Comparison of ENCODE assay signal across 9 cellular contexts in genomic region chr10:79248341-79248931, GRCh38.
A peak's percentile ranks its signal among the peaks of the same experiment; 100 is the strongest.
DNase-seq lines count a peak whose midpoint lies in the region; ATAC-seq, FAIRE-seq and TF ChIP-seq lines count a peak whose summit lies in the region.
"Had no signal": no experiment of that assay in that cellular context is flagged by ENCODE, and none has a peak within 500 bp of the region (broad histone marks: within the 10 kb centered on the region; RNA-seq: fewer than 3 reads in every experiment).

No MANE protein-coding gene starts in this region.

- H2AK5ac ChIP-seq in IMR-90 (ENCODE audit: low read depth, low read length), result no peak overlapping the region; the same call in 1 of the 2 replicates

- dilution Hi-C loops in IMR-90 (cut with HindIII; ENCODE audit: low sequenced_read_pairs, unreplicated experiment), result no loop called here

- no peak overlapping the region for H3K56ac ChIP-seq in IMR-90 (ENCODE audit: extremely low read depth, insufficient read depth, low read length)

- TF ChIP-seq RAD21 in IMR-90 (IDR thresholded peaks at IDR 0.05; ENCODE audit: low read length), result no peak

- no peak overlapping the region for H2AFZ ChIP-seq in IMR-90 (replicated peaks; ENCODE audit: low read length, poor library complexity)

- H4K20me1 ChIP-seq in IMR-90 (ENCODE audit: insufficient read depth, low read length), result peaks cover 100% of the 10 kb centered on the region

- H3K4me2 ChIP-seq in IMR-90 (ENCODE audit: low read depth, low read length), result no peak overlapping the region

- CTCF ChIA-PET in IMR-90 (lab: Yijun Ruan, JAX), result interaction anchor here (0.5 kb wide), 1 partner anchor 1202 kb away, joined by 3 read pairs; no protein-coding TSS in a partner anchor

- no peak overlapping the region for H2BK15ac ChIP-seq in IMR-90 (ENCODE audit: low read depth, low read length)

- no peak overlapping the region for H2BK20ac ChIP-seq in IMR-90 (ENCODE audit: low read depth, low read length)

- no TSS peak for BruUV-seq in IMR-90 (replicated peaks; lab: Mats Ljungman, UMichigan)

- H3K4me3 Mint-ChIP-seq in activated naive CD8-positive, alpha-beta T cell, result peak overlapping the region; percentile 55

- no peak for TF ChIP-seq CTCF in IMR-90 (conservative IDR thresholded peaks at IDR 0.05; ENCODE audit: low read depth, low read length)
- no peak for TF ChIP-seq CTCF in kidney (IDR thresholded peaks at IDR 0.05; ENCODE audit: borderline replicate concordance, extremely low read depth, insufficient read depth)

- H3K79me1 ChIP-seq in IMR-90 (ENCODE audit: low read depth in 1 of 2, low read length in 2 of 2), result peaks cover 38 to 99% of the 10 kb centered on the region in 2 experiments

- H4K91ac ChIP-seq in IMR-90 (ENCODE audit: insufficient read depth, low read depth, low read length), result no peak overlapping the region

- no peaks in the 10 kb centered on the region for H3K27me3 ChIP-seq in IMR-90 (ENCODE audit: control insufficient read depth, insufficient read depth, low read length)
- no peaks in the 10 kb centered on the region for H3K27me3 ChIP-seq in stomach smooth muscle (ENCODE audit: control insufficient read depth in 1 of 2, insufficient read depth in 2 of 2, low read length in 2 of 2)

- H3K9me1 ChIP-seq in IMR-90 (ENCODE audit: insufficient read depth, low read length), result peaks cover 69% of the 10 kb centered on the region

- H3K4ac ChIP-seq in IMR-90 (ENCODE audit: low read depth, low read length), result no peak overlapping the region

- ATAC-seq in IMR-90 (ENCODE audit: low read depth), result no peak

- TF ChIP-seq POLR2A in IMR-90 (IDR thresholded peaks at IDR 0.05; ENCODE audit: low read depth, low read length), result no peak

- DNase-seq in IMR-90 (no peak), kidney (no peak), RCC 7860 (ENCODE audit: low spot score) (no peak), putamen (ENCODE audit: low spot score) (no peak), NCI-H187 treated with DMSO at 0.1 percent for 48 hours (lab: John Stamatoyannopoulos, UW) (no peak)
- no peak for DNase-seq in activated CD4-positive, CD25-positive, alpha-beta regulatory T cell (lab: John Stamatoyannopoulos, UW)

- WGBS in IMR-90 (ENCODE audit: extremely low coverage in 2 of 2, insufficient read length in 1 of 2), 2 experiments, result 33% methylated on average over 1 of the region's 11 CpGs; no CpG with 5 or more reads in 1 of the 2 experiments

- H2AK9ac ChIP-seq in IMR-90 (replicated peaks; ENCODE audit: low read depth, low read length, poor library complexity), result peak overlapping the region; percentile 76

- H3K9me3 ChIP-seq in IMR-90 (ENCODE audit: control insufficient read depth, insufficient read depth, low read length) (no peaks in the 10 kb centered on the region), kidney (ENCODE audit: control insufficient read depth in 1 of 2, low read length in 2 of 2) (no peaks in the 10 kb centered on the region), stomach smooth muscle (ENCODE audit: control insufficient read depth in 2 of 2, low read length in 2 of 2) (no peaks in the 10 kb centered on the region)

- H3K36me3 ChIP-seq in IMR-90 (ENCODE audit: control insufficient read depth, insufficient read depth, low read length), result peaks cover 13% of the 10 kb centered on the region
- no peaks in the 10 kb centered on the region for H3K36me3 ChIP-seq in kidney (ENCODE audit: control insufficient read depth in 1 of 2, insufficient read depth in 2 of 2, low read length in 2 of 2)
- H3K36me3 ChIP-seq in stomach smooth muscle (ENCODE audit: control insufficient read depth in 2 of 2, insufficient read depth in 2 of 2, low read length in 2 of 2), result peaks cover 0 to 4% of the 10 kb centered on the region in 2 donors

- no peak overlapping the region for H3K18ac ChIP-seq in IMR-90 (ENCODE audit: low read depth, low read length)

- POLR2A ChIA-PET in IMR-90 (lab: Charles Lee; ENCODE audit: unreplicated experiment), result no interaction called here

- no peaks in the 10 kb centered on the region for H3K27me3 Mint-ChIP-seq in activated naive CD8-positive, alpha-beta T cell

- no peaks in the 10 kb centered on the region for H3K9me3 Mint-ChIP-seq in activated naive CD8-positive, alpha-beta T cell (ENCODE audit: low read depth)

- peak overlapping the region; percentile 7 for H3K23ac ChIP-seq in IMR-90 (ENCODE audit: low read depth, low read length)

- in situ Hi-C loops in IMR-90 (cut with MboI; ENCODE audit: low sequenced_read_pairs), result no loop called here

- H3K4me3 ChIP-seq in IMR-90 (ENCODE audit: insufficient read depth, low read depth, low read length), result no peak overlapping the region
- no peak overlapping the region for H3K4me3 ChIP-seq in kidney (ENCODE audit: low read length in 2 of 2)
- peak overlapping the region in 1 of 2 donors; percentile 35 for H3K4me3 ChIP-seq in stomach smooth muscle (ENCODE audit: low read length in 2 of 2)

- no peak overlapping the region for H4K5ac ChIP-seq in IMR-90 (ENCODE audit: low read depth, low read length)

- H3K27ac Mint-ChIP-seq in activated naive CD8-positive, alpha-beta T cell, result peak overlapping the region; percentile 61

- H3K9ac ChIP-seq in IMR-90 (ENCODE audit: low read depth, low read length), result no peak overlapping the region
- H3K9ac ChIP-seq in kidney (ENCODE audit: low read length in 2 of 2), result no peak overlapping the region
- peak overlapping the region; percentile 34 to 60 for H3K9ac ChIP-seq in stomach smooth muscle (ENCODE audit: low read length in 2 of 2)

- H3K4me1 Mint-ChIP-seq in activated naive CD8-positive, alpha-beta T cell (ENCODE audit: low read depth), result peaks cover 31% of the 10 kb centered on the region

- peaks cover 2% of the 10 kb centered on the region for H3K36me3 Mint-ChIP-seq in activated naive CD8-positive, alpha-beta T cell

- H2BK5ac ChIP-seq in IMR-90 (ENCODE audit: low read depth, low read length, poor library complexity, severe bottlenecking), result no peak overlapping the region

- H2BK120ac ChIP-seq in IMR-90 (ENCODE audit: low read depth, low read length), result no peak overlapping the region

- H3K27ac ChIP-seq in IMR-90 (ENCODE audit: insufficient read depth, low read length) (no peak overlapping the region), kidney (ENCODE audit: low read depth in 2 of 2, low read length in 2 of 2) (peak overlapping the region; percentile 60 to 68), stomach smooth muscle (ENCODE audit: low read length) (peak overlapping the region; percentile 93)

- intact Hi-C loops in IMR-90 (cut with micrococcal nuclease), result no loop called here
- intact Hi-C loops in kidney (cut with DNase I), result no loop called here

- H4K8ac ChIP-seq in IMR-90 (ENCODE audit: low read depth in 2 of 2, low read length in 2 of 2), result no peak overlapping the region

- FAIRE-seq in kidney (lab: Jason Lieb, UNC), result no peak
- no peak for FAIRE-seq in RCC 7860 (lab: Jason Lieb, UNC)
- FAIRE-seq: H54 had no signal

- H3K14ac ChIP-seq in IMR-90 (replicated peaks; ENCODE audit: low read depth, low read length), result no peak overlapping the region

- peaks cover 30% of the 10 kb centered on the region for H3K4me1 ChIP-seq in IMR-90 (ENCODE audit: control insufficient read depth, insufficient read depth, low read length)
- H3K4me1 ChIP-seq in kidney (ENCODE audit: control insufficient read depth in 1 of 2, insufficient read depth in 1 of 2, low read depth in 1 of 2, low read length in 2 of 2), result peaks cover 23 to 51% of the 10 kb centered on the region in 2 donors
- H3K4me1 ChIP-seq in stomach smooth muscle (ENCODE audit: control insufficient read depth, insufficient read depth, low read length), result peaks cover 79% of the 10 kb centered on the region

TF ChIP-seq in IMR-90, 13 proteins besides CTCF, POLR2A, EP300 and RAD21:
- TF ChIP-seq CEBPB (IDR thresholded peaks at IDR 0.05; ENCODE audit: low read depth, low read length) (no peak), NFE2L2 (IDR thresholded peaks at IDR 0.05; ENCODE audit: low read depth, low read length) (no peak), MAFK (IDR thresholded peaks at IDR 0.05; ENCODE audit: low read depth, low read length) (no peak), SMC3 (IDR thresholded peaks at IDR 0.05; ENCODE audit: low read depth, low read length) (no peak), RFX5 (IDR thresholded peaks at IDR 0.05; ENCODE audit: low read depth, low read length) (no peak), MXI1 (IDR thresholded peaks at IDR 0.05; ENCODE audit: borderline replicate concordance, low read depth, low read length) (no peak), FOS (IDR thresholded peaks at IDR 0.05; ENCODE audit: low read depth, low read length) (no peak), BHLHE40 (IDR thresholded peaks at IDR 0.05; ENCODE audit: low read depth, low read length) (no peak), USF2 (IDR thresholded peaks at IDR 0.05; ENCODE audit: low read depth, low read length) (no peak), CHD1 (IDR thresholded peaks at IDR 0.05; ENCODE audit: low read depth, low read length) (no peak), RCOR1 (IDR thresholded peaks at IDR 0.05; ENCODE audit: insufficient replicate concordance, low read length) (no peak), MAZ (IDR thresholded peaks at IDR 0.05; ENCODE audit: borderline replicate concordance, low read depth, low read length) (no peak)
- TF ChIP-seq, protein P1, sequence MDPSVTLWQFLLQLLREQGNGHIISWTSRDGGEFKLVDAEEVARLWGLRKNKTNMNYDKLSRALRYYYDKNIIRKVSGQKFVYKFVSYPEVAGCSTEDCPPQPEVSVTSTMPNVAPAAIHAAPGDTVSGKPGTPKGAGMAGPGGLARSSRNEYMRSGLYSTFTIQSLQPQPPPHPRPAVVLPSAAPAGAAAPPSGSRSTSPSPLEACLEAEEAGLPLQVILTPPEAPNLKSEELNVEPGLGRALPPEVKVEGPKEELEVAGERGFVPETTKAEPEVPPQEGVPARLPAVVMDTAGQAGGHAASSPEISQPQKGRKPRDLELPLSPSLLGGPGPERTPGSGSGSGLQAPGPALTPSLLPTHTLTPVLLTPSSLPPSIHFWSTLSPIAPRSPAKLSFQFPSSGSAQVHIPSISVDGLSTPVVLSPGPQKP (IDR thresholded peaks at IDR 0.05; ENCODE audit: borderline replicate concordance, low read depth, low read length), result no peak
TF ChIP-seq in IMR-90: peak in this region for 0.

Comparison
In these comparisons a context has a peak if more than half of its experiments do, and no peak if none do; other contexts are left out.
1. H3K9ac ChIP-seq: peak in stomach smooth muscle (2 of 2); none in IMR-90 (single experiment) and kidney (0 of 2).